8 cellular contexts compared by ENCODE assay signal in the genomic region with DNA sequence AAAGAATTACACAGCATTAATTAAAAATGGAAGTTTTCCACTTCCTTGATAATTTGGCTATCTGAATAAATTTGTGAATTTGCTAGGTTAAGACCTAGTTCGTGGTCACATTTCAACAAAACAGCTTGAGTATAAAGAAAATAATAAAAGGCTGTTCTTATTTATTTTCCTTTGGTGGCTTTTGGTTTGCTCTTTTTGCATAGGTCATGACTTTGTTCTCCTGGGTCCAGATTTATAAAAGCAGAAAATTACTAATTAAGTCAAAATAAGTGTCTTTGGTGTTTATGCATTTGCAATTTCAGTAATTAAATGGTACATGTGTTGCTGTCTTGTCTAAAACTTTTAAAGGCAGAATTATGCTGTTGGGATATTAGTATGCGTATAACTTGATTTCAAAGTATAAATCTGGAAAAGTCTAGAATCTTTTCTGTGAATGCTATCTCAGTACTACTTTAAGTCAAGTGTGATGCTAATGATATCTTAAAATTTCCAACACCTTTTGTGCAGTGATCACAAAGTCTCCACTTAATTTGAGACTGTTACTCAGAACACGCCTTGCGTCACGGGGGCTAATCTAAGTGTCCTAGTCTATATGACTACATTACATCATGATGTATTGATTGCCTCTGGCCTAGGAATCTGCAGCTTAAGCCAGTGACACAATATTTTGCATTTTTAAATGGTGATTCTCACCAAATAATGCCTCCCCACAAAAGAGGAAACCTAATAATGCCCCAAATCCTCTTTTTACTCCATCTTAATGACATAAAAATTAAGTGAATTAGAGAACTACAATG. TPM values are rescaled to one million over a fixed set of nuclear protein-coding genes. Genes with fewer than 3 reads are reported as not detected.
DNase-seq lines count a peak whose midpoint lies in the region; ATAC-seq and TF ChIP-seq lines count a peak whose summit lies in the region.

No MANE protein-coding gene starts in this region.

- no peaks in the 10 kb centered on the region for H3K9me3 Mint-ChIP-seq in activated CD8-positive, alpha-beta T cell treated with anti-CD3 and anti-CD28 coated beads, Interleukin-2, amount 10 ng/mL, durations not matched to agents 7 days and 5 days (ENCODE audit: insufficient read depth)

- peaks cover 49% of the 10 kb centered on the region for H3K4me1 Mint-ChIP-seq in activated CD8-positive, alpha-beta T cell treated with anti-CD3 and anti-CD28 coated beads, Interleukin-2, amount 10 ng/mL, durations not matched to agents 7 days and 5 days (ENCODE audit: low read depth)

- ATAC-seq in left cardiac atrium (no peak), thoracic aorta (ENCODE audit: insufficient number of reproducible peaks, low FRiP score, low read depth) (no peak), HG03097 (IDR thresholded peaks at IDR 0.05; ENCODE audit: low FRiP score, unreplicated experiment) (no peak), HG03095 (IDR thresholded peaks at IDR 0.05; ENCODE audit: unreplicated experiment) (no peak)
- no peak for ATAC-seq in activated CD8-positive, alpha-beta T cell treated with anti-CD3 and anti-CD28 coated beads, Interleukin-2, amount 10 ng/mL, durations not matched to agents 7 days and 5 days

- H3K27ac Mint-ChIP-seq in activated CD8-positive, alpha-beta T cell treated with anti-CD3 and anti-CD28 coated beads, Interleukin-2, amount 10 ng/mL, durations not matched to agents 7 days and 5 days: peak overlapping the region; percentile 79

- intact Hi-C loops in left ventricle myocardium inferior (cut with micrococcal nuclease) (no loop called here), left cardiac atrium (cut with DNase I) (loop anchor here (5.0 to 10.0 kb wide), 2 partner anchors 91 to 139 kb away; a partner anchor contains a TSS)

- H3K9me3 ChIP-seq in left ventricle myocardium inferior (replicated peaks) (no peaks in the 10 kb centered on the region), thoracic aorta (no peaks in the 10 kb centered on the region)

- H3K4me3 ChIP-seq in left ventricle myocardium inferior (peak overlapping the region; percentile 91), thoracic aorta (peak overlapping the region; percentile 96)

- POLR2A ChIA-PET in activated CD8-positive, alpha-beta T cell treated with anti-CD3 and anti-CD28 coated beads, Interleukin-2, amount 10 ng/mL, durations not matched to agents 7 days and 5 days (lab: Charles Lee): interaction anchor here (0.6 to 1.6 kb wide), 2 partner anchors 89 to 571 kb away, joined by 3 read pairs; no protein-coding TSS in a partner anchor

- TF ChIP-seq CTCF in left ventricle myocardium inferior (IDR thresholded peaks at IDR 0.05; ENCODE audit: borderline replicate concordance): no peak
- TF ChIP-seq CTCF in thoracic aorta (IDR thresholded peaks at IDR 0.05): no peak

- no peak for DNase-seq in left ventricle myocardium inferior
- no peak for DNase-seq in left cardiac atrium
- peak; percentile 47 for DNase-seq in activated CD8-positive, alpha-beta T cell treated with anti-CD3 and anti-CD28 coated beads, Interleukin-2, amount 10 ng/mL, durations not matched to agents 7 days and 5 days
- DNase-seq in iris pigment epithelial cell (ENCODE audit: low read depth): peak; percentile 35
- DNase-seq in thoracic aorta (ENCODE audit: low spot score): no peak
- DNase-seq in cerebellar cortex (ENCODE audit: low spot score): no peak

- H3K36me3 ChIP-seq in left ventricle myocardium inferior: no peaks in the 10 kb centered on the region
- no peaks in the 10 kb centered on the region for H3K36me3 ChIP-seq in thoracic aorta

- peak overlapping the region; percentile 82 for H3K4me3 Mint-ChIP-seq in activated CD8-positive, alpha-beta T cell treated with anti-CD3 and anti-CD28 coated beads, Interleukin-2, amount 10 ng/mL, durations not matched to agents 7 days and 5 days

- no peaks in the 10 kb centered on the region for H3K27me3 ChIP-seq in left ventricle myocardium inferior (ENCODE audit: low read depth)
- no peaks in the 10 kb centered on the region for H3K27me3 ChIP-seq in thoracic aorta (replicated peaks; ENCODE audit: insufficient read depth)

- peaks cover 56% of the 10 kb centered on the region for H3K36me3 Mint-ChIP-seq in activated CD8-positive, alpha-beta T cell treated with anti-CD3 and anti-CD28 coated beads, Interleukin-2, amount 10 ng/mL, durations not matched to agents 7 days and 5 days (ENCODE audit: low read depth)

- H3K4me1 ChIP-seq in left ventricle myocardium inferior (peaks cover 68% of the 10 kb centered on the region), thoracic aorta (ENCODE audit: control insufficient read depth in 1 of 2, low read depth in 2 of 2) (peaks cover 47 to 54% of the 10 kb centered on the region in 2 donors)

- H3K27ac ChIP-seq in left ventricle myocardium inferior (replicated peaks) (peak overlapping the region; percentile 98), thoracic aorta (peak overlapping the region; percentile 99 to 100)

- CTCF ChIA-PET in activated CD8-positive, alpha-beta T cell treated with anti-CD3 and anti-CD28 coated beads, Interleukin-2, amount 10 ng/mL, durations not matched to agents 7 days and 5 days (lab: Charles Lee): no interaction called here

- H3K27me3 Mint-ChIP-seq in activated CD8-positive, alpha-beta T cell treated with anti-CD3 and anti-CD28 coated beads, Interleukin-2, amount 10 ng/mL, durations not matched to agents 7 days and 5 days (ENCODE audit: low read depth): no peaks in the 10 kb centered on the region

RNA-seq across cellular contexts. Expression of a gene that starts 41.0 kb away (rescaled TPM):
- total RNA-seq in left ventricle myocardium inferior (1,444 TPM), left cardiac atrium (1,000 to 10,000 TPM; 1,020 to 1,609 TPM), thoracic aorta (100 to 1,000 TPM; 742 to 943 TPM)
- 100 to 1,000 TPM; 912 to 952 TPM for total RNA-seq in activated CD8-positive, alpha-beta T cell treated with anti-CD3 and anti-CD28 coated beads, Interleukin-2, amount 10 ng/mL, durations not matched to agents 7 days and 5 days

RNA-seq across cellular contexts. Expression of a gene that starts 42.9 kb away (rescaled TPM):
- 0.25 TPM for total RNA-seq in left ventricle myocardium inferior
- under 1 TPM; 0.37 to 0.80 TPM for total RNA-seq in left cardiac atrium
- total RNA-seq in activated CD8-positive, alpha-beta T cell treated with anti-CD3 and anti-CD28 coated beads, Interleukin-2, amount 10 ng/mL, durations not matched to agents 7 days and 5 days: 1 to 10 TPM; 1.3 to 2.0 TPM
- under 1 TPM; 0.21 to 0.81 TPM for total RNA-seq in thoracic aorta

Comparison
In these comparisons a context has a peak if more than half of its experiments do, and no peak if none do; other contexts are left out.
1. DNase-seq: peak in activated CD8-positive, alpha-beta T cell treated with anti-CD3 and anti-CD28 coated beads, Interleukin-2, amount 10 ng/mL, durations not matched to agents 7 days and 5 days (single experiment) and iris pigment epithelial cell (single experiment); none in left ventricle myocardium inferior (single experiment), left cardiac atrium (single experiment), thoracic aorta (single experiment) and cerebellar cortex (single experiment).